ENCODE assay signal across 6 cellular contexts in the genomic region with DNA sequence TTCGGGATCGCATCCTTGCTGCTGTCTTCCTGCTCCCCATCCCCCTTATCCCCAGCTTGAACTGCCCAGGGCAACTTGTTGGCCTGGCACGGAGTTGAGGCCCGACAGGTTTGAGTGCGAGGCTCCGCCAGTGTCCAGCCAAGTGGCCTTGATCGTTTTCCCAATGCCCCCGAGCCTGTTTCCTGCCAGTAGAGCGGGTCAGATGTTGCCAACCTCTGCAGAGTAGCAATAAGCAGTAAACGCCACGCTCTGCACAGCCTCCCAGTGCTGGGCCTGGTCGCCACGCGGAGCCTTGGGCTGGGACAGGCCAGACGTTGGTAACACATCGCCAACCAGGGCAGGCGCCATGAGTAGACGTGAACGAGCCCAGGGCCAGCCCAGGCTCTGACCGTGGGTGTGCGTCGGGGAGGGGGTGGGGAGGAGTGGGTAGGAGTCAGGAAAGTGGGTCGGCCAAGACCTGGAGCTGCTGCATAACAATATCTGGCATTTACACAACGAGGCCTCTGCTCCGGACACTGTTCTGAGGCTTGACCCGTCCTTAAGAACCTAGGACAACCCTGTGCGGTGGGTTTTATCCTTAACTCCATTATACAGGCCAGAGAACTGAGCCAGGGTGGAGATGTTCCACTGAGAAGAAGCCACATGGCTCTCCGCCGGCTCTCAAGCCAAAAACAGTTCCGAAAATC. TPM values are rescaled to one million over a fixed set of nuclear protein-coding genes. Genes with fewer than 3 reads are reported as not detected.
DNase-seq lines count a peak whose midpoint lies in the region; ATAC-seq, FAIRE-seq and TF ChIP-seq lines count a peak whose summit lies in the region.

No MANE protein-coding gene starts in this region.

- H3K4me3 Mint-ChIP-seq in astrocyte (ENCODE audit: unreplicated experiment) (peak overlapping the region; percentile 88), naive B cell (peak overlapping the region; percentile 87 to 97 (median 95))

- peak overlapping the region; percentile 93 for H3K4me2 ChIP-seq in astrocyte (ENCODE audit: low read length)

- H3K36me3 Mint-ChIP-seq in astrocyte (ENCODE audit: low read depth, unreplicated experiment) (peaks cover 3% of the 10 kb centered on the region), naive B cell (no peaks in the 10 kb centered on the region)

- H3K4me1 Mint-ChIP-seq in astrocyte (ENCODE audit: low read depth, unreplicated experiment): peaks cover 3% of the 10 kb centered on the region
- peaks cover 16 to 40% (median 33%) of the 10 kb centered on the region in 3 donors for H3K4me1 Mint-ChIP-seq in naive B cell

- H3K9me3 ChIP-seq in astrocyte (ENCODE audit: insufficient read depth, low read depth, low read length): no peaks in the 10 kb centered on the region

- no peaks in the 10 kb centered on the region for H3K9me3 Mint-ChIP-seq in astrocyte (ENCODE audit: unreplicated experiment)
- H3K9me3 Mint-ChIP-seq in naive B cell: no peaks in the 10 kb centered on the region

- peaks cover 5% of the 10 kb centered on the region for H4K20me1 ChIP-seq in astrocyte (ENCODE audit: insufficient read depth, low read length)

- H3K9ac ChIP-seq in astrocyte (ENCODE audit: low read length): peak overlapping the region; percentile 88

- H3K27ac ChIP-seq in astrocyte (ENCODE audit: low read depth, low read length): no peak overlapping the region

- CTCF ChIA-PET in AG04449 (lab: Yijun Ruan, JAX): interaction anchor here (0.6 to 5.6 kb wide), 23 partner anchors 9 to 173 kb away, joined by 3 to 80 read pairs (median 4); partner anchors contain the start of genes ACY1, GPR62, PARP3 and RPL29

- H3K4me3 ChIP-seq in AG04449 (ENCODE audit: low read depth, low read length) (peak overlapping the region; percentile 89), astrocyte (ENCODE audit: insufficient read depth, low read depth, low read length) (peak overlapping the region; percentile 82)

- TF ChIP-seq CTCF in AG04449 (IDR thresholded peaks at IDR 0.05; ENCODE audit: insufficient read depth, low read length, missing control alignments) (no peak), astrocyte (IDR thresholded peaks at IDR 0.05; ENCODE audit: insufficient read depth, low read depth, low read length) (no peak)

- no peak for DNase-seq in AG04449 (ENCODE audit: low read depth, low spot score)
- DNase-seq in astrocyte (ENCODE audit: low read depth): no peak
- peak; percentile 24 for DNase-seq in naive B cell
- DNase-seq in NCI-H226: no peak

- no peaks in the 10 kb centered on the region for H3K27me3 ChIP-seq in astrocyte (ENCODE audit: insufficient read depth, low read length)

- FAIRE-seq in astrocyte (lab: Jason Lieb, UNC): no peak

- POLR2A ChIA-PET in AG04449 (lab: Yijun Ruan, JAX): interaction anchor here (0.8 to 1.9 kb wide), 8 partner anchors 9 to 83 kb away, joined by 3 to 9 read pairs (median 4); partner anchors contain the start of genes ACY1, PARP3, RPL29 and RRP9

- ATAC-seq in HG02642 (IDR thresholded peaks at IDR 0.05; ENCODE audit: poor library complexity, unreplicated experiment) (peak; percentile 8), naive B cell (ENCODE audit: low read depth in 2 of 2) (peak; percentile 6 to 8), HG02763 (IDR thresholded peaks at IDR 0.05; ENCODE audit: unreplicated experiment) (no peak)

- H3K27me3 Mint-ChIP-seq in astrocyte (ENCODE audit: low read depth, unreplicated experiment) (no peaks in the 10 kb centered on the region), naive B cell (no peaks in the 10 kb centered on the region)

- peaks cover 9% of the 10 kb centered on the region for H3K79me2 ChIP-seq in astrocyte (ENCODE audit: insufficient read depth, low read length)

- H2AFZ ChIP-seq in astrocyte (ENCODE audit: low read depth, low read length): peak overlapping the region; percentile 98

- H3K27ac Mint-ChIP-seq in astrocyte (ENCODE audit: unreplicated experiment): peak overlapping the region; percentile 62
- H3K27ac Mint-ChIP-seq in naive B cell: peak overlapping the region in 5 of 6 donors; percentile 49 to 95 (median 85)

- peaks cover 23% of the 10 kb centered on the region for H3K4me1 ChIP-seq in astrocyte (ENCODE audit: insufficient read depth, low read length)

- H3K36me3 ChIP-seq in astrocyte (ENCODE audit: insufficient read depth, low read length): no peaks in the 10 kb centered on the region

RNA-seq across cellular contexts. Expression of gene ABHD14A, which starts 0.4 kb away (rescaled TPM):
- 10.9 and 11.8 TPM in 2 replicates for total RNA-seq in astrocyte
- polyA plus RNA-seq in naive B cell (ENCODE audit: low read depth in 6 of 6): 10 to 100 TPM; 32.9 to 66.0 (median 40.4) TPM

RNA-seq across cellular contexts. Expression of gene ABHD14B, which starts 0.6 kb away (rescaled TPM):
- total RNA-seq in astrocyte: 10.3 and 12.3 TPM in 2 replicates
- polyA plus RNA-seq in naive B cell (ENCODE audit: low read depth in 6 of 6): 10 to 100 TPM; 60.4 to 65.8 (median 63.4) TPM

RNA-seq across cellular contexts. Expression of gene PCBP4, which starts 7.2 kb away (rescaled TPM):
- 95.4 and 102 TPM in 2 replicates for total RNA-seq in astrocyte
- polyA plus RNA-seq in naive B cell (ENCODE audit: low read depth in 6 of 6): 1 to 10 TPM; 3.0 to 5.7 (median 5.0) TPM

RNA-seq across cellular contexts. Expression of gene ACY1, which starts 8.9 kb away (rescaled TPM):
- total RNA-seq in astrocyte: 16.4 and 21.1 TPM in 2 replicates
- 10 to 100 TPM; 15.2 to 23.1 (median 18.4) TPM for polyA plus RNA-seq in naive B cell (ENCODE audit: low read depth in 6 of 6)

RNA-seq across cellular contexts. Expression of gene GPR62, which starts 19.2 kb away (rescaled TPM):
- not detected in 2 replicates for total RNA-seq in astrocyte
- polyA plus RNA-seq in naive B cell (ENCODE audit: low read depth in 6 of 6): not detected
